Comparison of ENCODE assay signal across 1 cellular context in genomic region chr6:46990818-46991510, GRCh38.
A peak's percentile ranks its signal among the peaks of the same experiment; 100 is the strongest.
TF ChIP-seq lines count a peak whose summit lies in the region.

No MANE protein-coding gene starts in this region.

TF ChIP-seq in K562, 482 proteins besides CTCF, POLR2A, EP300 and RAD21:
- TF ChIP-seq, protein P1, sequence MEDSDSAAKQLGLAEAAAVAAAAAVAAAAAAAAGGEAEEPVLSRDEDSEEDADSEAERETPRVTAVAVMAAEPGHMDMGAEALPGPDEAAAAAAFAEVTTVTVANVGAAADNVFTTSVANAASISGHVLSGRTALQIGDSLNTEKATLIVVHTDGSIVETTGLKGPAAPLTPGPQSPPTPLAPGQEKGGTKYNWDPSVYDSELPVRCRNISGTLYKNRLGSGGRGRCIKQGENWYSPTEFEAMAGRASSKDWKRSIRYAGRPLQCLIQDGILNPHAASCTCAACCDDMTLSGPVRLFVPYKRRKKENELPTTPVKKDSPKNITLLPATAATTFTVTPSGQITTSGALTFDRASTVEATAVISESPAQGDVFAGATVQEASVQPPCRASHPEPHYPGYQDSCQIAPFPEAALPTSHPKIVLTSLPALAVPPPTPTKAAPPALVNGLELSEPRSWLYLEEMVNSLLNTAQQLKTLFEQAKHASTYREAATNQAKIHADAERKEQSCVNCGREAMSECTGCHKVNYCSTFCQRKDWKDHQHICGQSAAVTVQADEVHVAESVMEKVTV (CRISPR knock-in tag; IDR thresholded peaks at IDR 0.05) = peak; percentile 38; the same call in 1 of the 2 replicates
- 0 out of 2 replicates have a peak, but pooled peaks have one; percentile 5 for TF ChIP-seq NFIC (IDR thresholded peaks at IDR 0.05)
- TF ChIP-seq SMC3 (conservative IDR thresholded peaks at IDR 0.05; ENCODE audit: insufficient read depth, low read depth, low read length) = 0 out of 2 replicates have a peak, but pooled peaks have one; percentile 30
- TF ChIP-seq ARID2 (IDR thresholded peaks at IDR 0.05) = 0 out of 2 replicates have a peak, but pooled peaks have one; percentile 19
